ENCODE assay signal across 21 cellular contexts in the genomic region with DNA sequence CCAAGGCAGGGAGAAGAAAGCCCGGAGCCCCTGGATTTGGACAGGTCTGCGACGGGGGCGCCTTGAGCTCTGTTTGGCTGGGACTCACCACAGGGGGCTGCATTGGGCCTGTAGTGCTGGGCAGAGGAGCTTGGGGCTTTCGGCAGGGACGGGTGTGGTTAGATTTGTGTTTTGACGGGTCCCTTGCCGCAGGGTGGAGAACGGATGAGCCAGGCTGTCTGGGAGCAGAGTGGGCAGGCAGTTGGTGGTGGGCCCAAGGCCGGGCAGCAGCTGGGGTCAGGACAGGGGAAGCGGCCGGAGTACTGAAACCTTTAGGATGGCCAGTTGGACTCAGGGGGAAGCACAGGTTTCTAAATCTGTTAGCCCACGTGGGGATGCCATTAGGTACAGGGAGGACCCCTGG.
"Had no signal": no experiment of that assay in that cellular context is flagged by ENCODE, and none has a peak within 500 bp of the region (broad histone marks: within the 10 kb centered on the region; RNA-seq: fewer than 3 reads in every experiment).

No MANE protein-coding gene starts in this region.

- H3K4me3 Mint-ChIP-seq: activated CD4-positive, alpha-beta memory T cell treated with anti-CD3 and anti-CD28 coated beads for 36 hours; activated CD8-positive, alpha-beta memory T cell treated with anti-CD3 and anti-CD28 coated beads, Interleukin-2, amount 10 ng/mL, durations not matched to agents 7 days and 5 days; activated naive CD8-positive, alpha-beta T cell treated with anti-CD3 and anti-CD28 coated beads for 36 hours; activated T-cell treated with anti-CD3 and anti-CD28 coated beads, Interleukin-2, amount 50 U/mL, for 4 hours; effector memory CD8-positive, alpha-beta T cell; immature natural killer cell; naive thymus-derived CD8-positive, alpha-beta T cell had no signal

- H3K27ac ChIP-seq: brain microvascular endothelial cell, neutrophil, suprapubic skin, upper lobe of left lung had no signal

- H3K9me3 Mint-ChIP-seq: activated CD4-positive, alpha-beta memory T cell treated with anti-CD3 and anti-CD28 coated beads for 36 hours; activated naive CD8-positive, alpha-beta T cell treated with anti-CD3 and anti-CD28 coated beads for 36 hours; activated T-cell treated with anti-CD3 and anti-CD28 coated beads, Interleukin-2, amount 50 U/mL, for 4 hours; effector memory CD8-positive, alpha-beta T cell; immature natural killer cell; naive thymus-derived CD8-positive, alpha-beta T cell had no signal

- H3K27ac Mint-ChIP-seq: activated CD4-positive, alpha-beta memory T cell treated with anti-CD3 and anti-CD28 coated beads for 36 hours; activated CD8-positive, alpha-beta memory T cell treated with anti-CD3 and anti-CD28 coated beads, Interleukin-2, amount 10 ng/mL, durations not matched to agents 7 days and 5 days; activated naive CD8-positive, alpha-beta T cell treated with anti-CD3 and anti-CD28 coated beads for 36 hours; immature natural killer cell had no signal

- DNase-seq: activated CD4-positive, alpha-beta memory T cell treated with anti-CD3 and anti-CD28 coated beads for 36 hours; activated CD4-positive, alpha-beta T cell treated with anti-CD3 and anti-CD28 coated beads for 1 hour; activated CD8-positive, alpha-beta memory T cell treated with anti-CD3 and anti-CD28 coated beads, Interleukin-2, amount 10 ng/mL, durations not matched to agents 7 days and 5 days; activated effector memory CD4-positive, alpha-beta T cell treated with Interleukin-2 at 50 U/mL for 16 hours; activated naive CD8-positive, alpha-beta T cell treated with anti-CD3 and anti-CD28 coated beads for 36 hours; activated T-cell treated with anti-CD3 and anti-CD28 coated beads, Interleukin-2, amount 50 U/mL, for 4 hours; brain microvascular endothelial cell; cortex of kidney; effector memory CD8-positive, alpha-beta T cell; heart left ventricle; left cardiac atrium; naive thymus-derived CD8-positive, alpha-beta T cell; stimulated activated CD4-positive, alpha-beta T cell treated with anti-CD3 and anti-CD28 coated beads, Interleukin-2, amount 100 ng/mL, for 48 hours; stimulated activated naive CD4-positive, alpha-beta T cell treated with Interleukin-2 at 50 U/mL for 16 hours; T-helper 1 cell; T1000; upper lobe of left lung had no signal

- H3K9me3 ChIP-seq: heart left ventricle, mucosa of descending colon, neutrophil, suprapubic skin, upper lobe of left lung had no signal

- H3K27me3 ChIP-seq: brain microvascular endothelial cell, heart left ventricle, neutrophil, suprapubic skin, upper lobe of left lung had no signal

- H3K27me3 Mint-ChIP-seq: activated CD4-positive, alpha-beta memory T cell treated with anti-CD3 and anti-CD28 coated beads for 36 hours; activated CD8-positive, alpha-beta memory T cell treated with anti-CD3 and anti-CD28 coated beads, Interleukin-2, amount 10 ng/mL, durations not matched to agents 7 days and 5 days; naive thymus-derived CD8-positive, alpha-beta T cell had no signal

- H3K4me3 ChIP-seq: mucosa of descending colon had no signal
